8 cellular contexts compared by ENCODE assay signal in genomic region chr10:60778214-60778977, GRCh38. TPM values are rescaled to one million over a fixed set of nuclear protein-coding genes. Genes with fewer than 3 reads are reported as not detected.
DNase-seq lines count a peak whose midpoint lies in the region; ATAC-seq and TF ChIP-seq lines count a peak whose summit lies in the region.

Gene CDK1 (plus strand): TSS chr10:60778478. CDS start chr10:60780166, 1,688 bp downstream.

- no peaks in the 10 kb centered on the region for H3K27me3 ChIP-seq in duodenal mucosa (ENCODE audit: control insufficient read depth in 1 of 2, insufficient read depth in 2 of 2, low read length in 2 of 2)

- ATAC-seq in GM19397 (IDR thresholded peaks at IDR 0.05; ENCODE audit: unreplicated experiment) (peak; percentile 97), HG03571 (IDR thresholded peaks at IDR 0.05; ENCODE audit: unreplicated experiment) (peak; percentile 97)

- no peaks in the 10 kb centered on the region for H3K9me3 ChIP-seq in duodenal mucosa (ENCODE audit: control insufficient read depth in 1 of 2, low read length in 2 of 2)

- H3K27ac ChIP-seq in duodenal mucosa (ENCODE audit: low read depth, low read length): no peak within 1 kb of the TSS

- TF ChIP-seq POLR2A in lower leg skin (IDR thresholded peaks at IDR 0.05): no peak

- H3K4me1 ChIP-seq in duodenal mucosa (ENCODE audit: control insufficient read depth in 1 of 2, insufficient read depth in 2 of 2, low read length in 2 of 2): peaks cover 0 to 18% of the 10 kb centered on the region in 2 donors

- intact Hi-C loops in lower leg skin (cut with DNase I; ENCODE audit: low total_unique reads): no loop called here

- H3K4me3 ChIP-seq in duodenal mucosa (ENCODE audit: low read depth in 1 of 2, low read length in 2 of 2): peak within 1 kb of the TSS; percentile 67 to 90
- peak within 1 kb of the TSS; percentile 63 for H3K4me3 ChIP-seq in lower leg skin (ENCODE audit: low read depth, poor library complexity, severe bottlenecking)

- DNase-seq in CD1c-positive myeloid dendritic cell (ENCODE audit: extremely low spot score): peak; percentile 98
- DNase-seq in NCI-H82 (lab: John Stamatoyannopoulos, UW): peak; percentile 98
- DNase-seq in activated CD4-positive, alpha-beta T cell treated with anti-CD3 and anti-CD28 coated beads, Interleukin-2, amount 50 U/mL, for 48 hours: peak; percentile 95 to 97
- peak; percentile 95 to 98 for DNase-seq in lower leg skin (ENCODE audit: low spot score in 2 of 2)
- DNase-seq in stimulated activated CD4-positive, alpha-beta T cell treated with anti-CD3 and anti-CD28 coated beads, Interleukin-4, amount 100 ng/mL, for 48 hours (ENCODE audit: low read depth in 2 of 2): peak; percentile 89 to 96

- H3K9ac ChIP-seq in duodenal mucosa (ENCODE audit: low read depth in 1 of 2, low read length in 2 of 2): peak within 1 kb of the TSS; percentile 52 to 70

- H3K36me3 ChIP-seq in duodenal mucosa (ENCODE audit: control insufficient read depth in 1 of 2, insufficient read depth in 2 of 2, low read length in 2 of 2): no peaks in the 10 kb centered on the region

- WGBS in lower leg skin, 2 donors: 0 to 1% methylated on average over 41 of the region's 59 CpGs

- no peak for TF ChIP-seq CTCF in lower leg skin (IDR thresholded peaks at IDR 0.05)

RNA-seq across cellular contexts. Expression of gene CDK1, which starts in this region (rescaled TPM):
- 1 to 10 TPM; 5.1 to 8.4 (median 6.5) TPM for total RNA-seq in lower leg skin
